In genomic region chrX:82552201-82552600, GRCh38 we compare ENCODE assay signal across 7 cellular contexts.
A peak's percentile ranks its signal among the peaks of the same experiment; 100 is the strongest.
DNase-seq lines count a peak whose midpoint lies in the region; ATAC-seq and TF ChIP-seq lines count a peak whose summit lies in the region.
"Not testable (repeated sequence)": the region's sequence is repeated elsewhere in the genome, so short reads cannot be mapped to it uniquely, and the experiment has no call there.

No MANE protein-coding gene starts in this region.

- H3K27me3 Mint-ChIP-seq in WTC11 (ENCODE audit: low read depth) = not testable (repeated sequence)

- H3K27ac Mint-ChIP-seq in WTC11 = not testable (repeated sequence)

- not testable (repeated sequence) for H3K4me3 ChIP-seq in HUES6 (ENCODE audit: low read depth, low read length)

- POLR2A ChIA-PET in WTC11 (lab: Charles Lee) = not testable (repeated sequence)

- TF ChIP-seq CTCF in WTC11 (IDR thresholded peaks at IDR 0.05) = not testable (repeated sequence)

- H3K4me3 Mint-ChIP-seq in WTC11 = not testable (repeated sequence)

- H3K4me1 ChIP-seq in HUES6 (ENCODE audit: control insufficient read depth, insufficient read depth, low read length) = not testable (repeated sequence)

- peak overlapping the region; percentile 26 for H3K9ac ChIP-seq in HUES6 (ENCODE audit: low read length)

- peaks cover 23% of the 10 kb centered on the region for H3K9me3 Mint-ChIP-seq in WTC11

- not testable (repeated sequence) for H3K36me3 ChIP-seq in HUES6 (ENCODE audit: control insufficient read depth, insufficient read depth, low read length)

- H3K4me1 Mint-ChIP-seq in WTC11 = not testable (repeated sequence)

- H3K27me3 ChIP-seq in HUES6 (ENCODE audit: control insufficient read depth, insufficient read depth, low read length) = not testable (repeated sequence)

- CTCF ChIA-PET in WTC11 (lab: Charles Lee) = not testable (repeated sequence)

- peaks cover 25% of the 10 kb centered on the region for H3K36me3 Mint-ChIP-seq in WTC11

- H3K27ac ChIP-seq in HUES6 (ENCODE audit: low read depth, low read length) = not testable (repeated sequence)

- H3K9me3 ChIP-seq in HUES6 (ENCODE audit: control insufficient read depth, insufficient read depth, low read depth, low read length) = peaks cover 37% of the 10 kb centered on the region

- not testable (repeated sequence) for ATAC-seq in WTC11

- peak; percentile 3 for DNase-seq in COR-L47 (lab: John Stamatoyannopoulos, UW)
- peak; percentile 6 for DNase-seq in H4 (ENCODE audit: low spot score)
- DNase-seq in NCI-H1436 (lab: John Stamatoyannopoulos, UW) = peak; percentile 1
- peak; percentile 2 for DNase-seq in NCI-H748 treated with DMSO at 0.1 percent for 48 hours (lab: John Stamatoyannopoulos, UW)
- DNase-seq in RPMI7951 (ENCODE audit: low read depth) = peak; percentile 0
- peak; percentile 13 for DNase-seq in WTC11 (ENCODE audit: low spot score)
